8 cellular contexts compared by ENCODE assay signal in genomic region chr17:68035523-68036303, GRCh38. TPM values are rescaled to one million over a fixed set of nuclear protein-coding genes. Genes with fewer than 3 reads are reported as not detected.
DNase-seq lines count a peak whose midpoint lies in the region; TF ChIP-seq lines count a peak whose summit lies in the region.

Gene KPNA2, plus strand, starts transcription at chr17:68035735. Its CDS starts 1,398 bp downstream, at chr17:68037133.

- peak; percentile 88 for DNase-seq in GM04503 (ENCODE audit: low read depth)
- DNase-seq in HFF-Myc (ENCODE audit: extremely low read depth, low read depth): peak; percentile 97
- peak; percentile 95 for DNase-seq in MV-4-11 (lab: John Stamatoyannopoulos, UW)
- peak; percentile 97 to 98 for DNase-seq in SJSA1 (ENCODE audit: low read depth in 1 of 2, low spot score in 2 of 2)
- peak; percentile 70 to 83 (median 81) for DNase-seq in activated naive CD4-positive, alpha-beta T cell (lab: John Stamatoyannopoulos, UW)
- peak; percentile 97 for DNase-seq in foreskin melanocyte
- peak; percentile 97 for DNase-seq in neural progenitor cell (ENCODE audit: low spot score)

- H3K36me3 ChIP-seq in SJSA1 (peaks cover 52% of the 10 kb centered on the region), neural progenitor cell (peaks cover 9% of the 10 kb centered on the region), stomach smooth muscle (ENCODE audit: control insufficient read depth in 2 of 2, insufficient read depth in 2 of 2, low read length in 2 of 2) (peaks cover 3 to 7% of the 10 kb centered on the region in 2 donors)

- peaks cover 45% of the 10 kb centered on the region for H3F3A ChIP-seq in neural progenitor cell (ENCODE audit: low read depth)

- H3K9me3 ChIP-seq in SJSA1 (replicated peaks): no peaks in the 10 kb centered on the region
- H3K9me3 ChIP-seq in neural progenitor cell (ENCODE audit: low read depth): no peaks in the 10 kb centered on the region
- no peaks in the 10 kb centered on the region for H3K9me3 ChIP-seq in stomach smooth muscle (ENCODE audit: control insufficient read depth in 2 of 2, low read length in 2 of 2)

- H3K4me1 Mint-ChIP-seq in neural progenitor cell: peaks cover 31% of the 10 kb centered on the region

- H3K36me3 Mint-ChIP-seq in neural progenitor cell: peaks cover 22% of the 10 kb centered on the region

- no peak within 1 kb of the TSS for H2AFZ ChIP-seq in neural progenitor cell (replicated peaks)

- peak within 1 kb of the TSS; percentile 99 for H3K4me3 Mint-ChIP-seq in neural progenitor cell

- H3K27me3 Mint-ChIP-seq in neural progenitor cell (ENCODE audit: insufficient read depth, low read depth): peaks cover 4% of the 10 kb centered on the region

- H3K9ac ChIP-seq in neural progenitor cell: peak within 1 kb of the TSS; percentile 94
- H3K9ac ChIP-seq in stomach smooth muscle (ENCODE audit: low read length in 2 of 2): peak within 1 kb of the TSS; percentile 66 to 75

- no peak for TF ChIP-seq CTCF in HFF-Myc (IDR thresholded peaks at IDR 0.05; ENCODE audit: low read depth, low read length, missing control alignments)
- TF ChIP-seq CTCF in neural progenitor cell (IDR thresholded peaks at IDR 0.05): no peak

- H3K4me2 ChIP-seq in neural progenitor cell: peak within 1 kb of the TSS; percentile 87

- peaks cover 21% of the 10 kb centered on the region for H3K4me1 ChIP-seq in SJSA1 (replicated peaks)
- H3K4me1 ChIP-seq in neural progenitor cell: peaks cover 32% of the 10 kb centered on the region
- peaks cover 9% of the 10 kb centered on the region for H3K4me1 ChIP-seq in stomach smooth muscle (ENCODE audit: control insufficient read depth, insufficient read depth, low read length)

- H3K27ac ChIP-seq in SJSA1: peak within 1 kb of the TSS; percentile 95
- peak within 1 kb of the TSS; percentile 81 for H3K27ac ChIP-seq in neural progenitor cell
- H3K27ac ChIP-seq in stomach smooth muscle (ENCODE audit: low read length): peak within 1 kb of the TSS; percentile 37

- no peaks in the 10 kb centered on the region for H3K9me3 Mint-ChIP-seq in neural progenitor cell

- H3K4me3 ChIP-seq in HFF-Myc (replicated peaks; ENCODE audit: low read depth, low read length) (peak within 1 kb of the TSS; percentile 99), SJSA1 (peak within 1 kb of the TSS; percentile 88), neural progenitor cell (peak within 1 kb of the TSS; percentile 92), stomach smooth muscle (ENCODE audit: low read length in 2 of 2) (peak within 1 kb of the TSS; percentile 71 to 89)

- peaks cover 52% of the 10 kb centered on the region for H3K79me2 ChIP-seq in neural progenitor cell (ENCODE audit: low read depth)

- H3K27ac Mint-ChIP-seq in neural progenitor cell: peak within 1 kb of the TSS; percentile 95

- H3K27me3 ChIP-seq in SJSA1 (replicated peaks) (no peaks in the 10 kb centered on the region), neural progenitor cell (no peaks in the 10 kb centered on the region), stomach smooth muscle (ENCODE audit: control insufficient read depth in 1 of 2, insufficient read depth in 2 of 2, low read length in 2 of 2) (no peaks in the 10 kb centered on the region)

- peaks cover 51% of the 10 kb centered on the region for H4K20me1 ChIP-seq in neural progenitor cell (ENCODE audit: low read depth)

RNA-seq across cellular contexts. Expression of gene KPNA2, which starts in this region (rescaled TPM):
- 309 and 338 TPM in 2 replicates for total RNA-seq in SJSA1 (2014; rRNA removed; shearing (Covaris generic))
- 480 and 549 TPM in 2 replicates for total RNA-seq in neural progenitor cell (ENCODE audit: low replicate concordance)

Comparison
In these comparisons a context has a peak if more than half of its experiments do, and no peak if none do; other contexts are left out.
1. Peak in every context shown above with its lines: DNase-seq, H3K4me3 ChIP-seq and H3K27ac ChIP-seq.
2. H3K27ac ChIP-seq: peak in every context shown above with its lines; median percentile 95 in SJSA1; 81 in neural progenitor cell; 37 in stomach smooth muscle.